In genomic region chr13:59531571-59532091, GRCh38 we compare ENCODE assay signal across 9 cellular contexts.
DNase-seq lines count a peak whose midpoint lies in the region; ATAC-seq and TF ChIP-seq lines count a peak whose summit lies in the region.
"Had no signal": no experiment of that assay in that cellular context is flagged by ENCODE, and none has a peak within 500 bp of the region (broad histone marks: within the 10 kb centered on the region; RNA-seq: fewer than 3 reads in every experiment).

No MANE protein-coding gene starts in this region.

- no peaks in the 10 kb centered on the region for H3K23me2 ChIP-seq in H9 (ENCODE audit: insufficient read length, low read depth, low read length, poor library complexity, severe bottlenecking)

- H3K4me2 ChIP-seq in H9 (ENCODE audit: insufficient read depth, insufficient read length, low read length), result no peak overlapping the region

- no peaks in the 10 kb centered on the region for H4K20me1 ChIP-seq in H9 (ENCODE audit: control insufficient read depth, insufficient read depth, insufficient read length)

- no peak overlapping the region for H3T11ph ChIP-seq in H9 (ENCODE audit: low read length)

- no peak overlapping the region for H4K8ac ChIP-seq in H9 (replicated peaks; ENCODE audit: insufficient read length, low read depth, low read length)

- no peak overlapping the region for H3K4ac ChIP-seq in H9 (ENCODE audit: low read depth, low read length)

- no peak overlapping the region for H2BK5ac ChIP-seq in H9 (ENCODE audit: insufficient read length, low read length)

- no peaks in the 10 kb centered on the region for H3K27me3 ChIP-seq in H9 (ENCODE audit: insufficient read depth, low read length)
- H3K27me3 ChIP-seq in NT2/D1 (ENCODE audit: insufficient read depth, insufficient read length), result no peaks in the 10 kb centered on the region
- no peaks in the 10 kb centered on the region for H3K27me3 ChIP-seq in kidney epithelial cell (ENCODE audit: control insufficient read depth, insufficient read depth, low read length)
- H3K27me3 ChIP-seq in stomach, result no peaks in the 10 kb centered on the region
- H3K27me3 ChIP-seq: ascending aorta had no signal

- H3K23ac ChIP-seq in H9 (ENCODE audit: insufficient read length, low read depth, low read length), result no peak overlapping the region

- H2BK20ac ChIP-seq in H9 (ENCODE audit: low read depth, low read length, poor library complexity, severe bottlenecking), result no peak overlapping the region

- no peak for ATAC-seq in central memory CD8-positive, alpha-beta T cell (replicated peaks; ENCODE audit: extremely low read depth, poor library complexity, severe bottlenecking)
- ATAC-seq in HG02970 (IDR thresholded peaks at IDR 0.05; ENCODE audit: low FRiP score, unreplicated experiment), result no peak

- no peaks in the 10 kb centered on the region for H3K27me3 Mint-ChIP-seq in H9 (ENCODE audit: low read depth)
- H3K27me3 Mint-ChIP-seq in central memory CD8-positive, alpha-beta T cell, result peaks cover 9% of the 10 kb centered on the region

- H3K9me3 Mint-ChIP-seq in H9, result no peaks in the 10 kb centered on the region
- H3K9me3 Mint-ChIP-seq in central memory CD8-positive, alpha-beta T cell, result no peaks in the 10 kb centered on the region

- H3K79me2 ChIP-seq in H9 (ENCODE audit: insufficient read depth, low read length), result no peaks in the 10 kb centered on the region

- H3K79me1 ChIP-seq in H9 (ENCODE audit: insufficient read depth, low read depth, low read length, poor library complexity, severe bottlenecking), result no peaks in the 10 kb centered on the region

- TF ChIP-seq POLR2A in stomach (IDR thresholded peaks at IDR 0.05), result no peak

- H2AFZ ChIP-seq in H9 (ENCODE audit: low read length), result no peak overlapping the region

- H3K56ac ChIP-seq in H9 (ENCODE audit: insufficient read length, low read depth, low read length), result no peak overlapping the region

- no peak overlapping the region for H2BK120ac ChIP-seq in H9 (ENCODE audit: low read depth, low read length, poor library complexity, severe bottlenecking)

- DNase-seq in AG20443 (ENCODE audit: low spot score), result peak; percentile 38
- DNase-seq in H9, result peak; percentile 68
- DNase-seq in NT2/D1 (ENCODE audit: low read depth, low spot score), result peak; percentile 35
- no peak for DNase-seq in central memory CD8-positive, alpha-beta T cell (ENCODE audit: low spot score in 2 of 2)
- peak; percentile 50 for DNase-seq in kidney epithelial cell (ENCODE audit: low read depth)
- peak; percentile 67 for DNase-seq in stomach
- DNase-seq in NCI-H1436 treated with DMSO at 0.1 percent for 48 hours (lab: John Stamatoyannopoulos, UW), result no peak

- no peak overlapping the region for H3K4me3 ChIP-seq in NT2/D1 (ENCODE audit: insufficient read length, low read depth)
- H3K4me3 ChIP-seq in kidney epithelial cell (ENCODE audit: low read depth, low read length), result no peak overlapping the region
- H3K4me3 ChIP-seq in stomach, result no peak overlapping the region
- H3K4me3 ChIP-seq: ascending aorta had no signal

- no peaks in the 10 kb centered on the region for H3K36me3 Mint-ChIP-seq in H9 (ENCODE audit: insufficient read depth in 1 of 3, low read depth in 3 of 3)
- no peaks in the 10 kb centered on the region for H3K36me3 Mint-ChIP-seq in central memory CD8-positive, alpha-beta T cell (ENCODE audit: insufficient read depth)

- H4K5ac ChIP-seq in H9 (ENCODE audit: insufficient read length, low read depth, low read length), result no peak overlapping the region

- TF ChIP-seq EP300 in stomach (IDR thresholded peaks at IDR 0.05), result no peak

- no peak overlapping the region for H2AK5ac ChIP-seq in H9 (ENCODE audit: insufficient read length, low read length)

- H3K27ac Mint-ChIP-seq in H9, result peak overlapping the region; percentile 42 to 95 (median 69); a peak in 5 of 7 replicates
- H3K27ac Mint-ChIP-seq in central memory CD8-positive, alpha-beta T cell (ENCODE audit: low read depth), result peak overlapping the region; percentile 26

- H2BK15ac ChIP-seq in H9 (ENCODE audit: low read depth, low read length), result no peak overlapping the region

- H3K36me3 ChIP-seq in NT2/D1 (ENCODE audit: insufficient read depth, insufficient read length, low read length) (no peaks in the 10 kb centered on the region), kidney epithelial cell (ENCODE audit: control insufficient read depth, insufficient read depth, low read length) (no peaks in the 10 kb centered on the region), stomach (no peaks in the 10 kb centered on the region)
- H3K36me3 ChIP-seq: ascending aorta had no signal

- intact Hi-C loops in stomach (cut with DNase I; ENCODE audit: low total_unique reads), result no loop called here

- H3K27ac ChIP-seq in H9 (ENCODE audit: insufficient read length, low read depth, low read length) (no peak overlapping the region), stomach (peak overlapping the region in 3 of 5 donors; percentile 37 to 55 (median 50))
- H3K27ac ChIP-seq: ascending aorta had no signal

- H3K18ac ChIP-seq in H9 (ENCODE audit: insufficient read length, low read depth, low read length), result no peak overlapping the region

- H3K4me1 ChIP-seq in H9 (ENCODE audit: insufficient read depth, low read length) (peaks cover 2% of the 10 kb centered on the region), NT2/D1 (ENCODE audit: insufficient read depth, insufficient read length) (no peaks in the 10 kb centered on the region), stomach (peaks cover 8 to 33% (median 19%) of the 10 kb centered on the region in 4 donors)

- no peak overlapping the region for H3K14ac ChIP-seq in H9 (ENCODE audit: insufficient read depth, low read length)

- H2BK12ac ChIP-seq in H9 (ENCODE audit: insufficient read length, low read depth, low read length), result no peak overlapping the region

- H4K91ac ChIP-seq in H9 (ENCODE audit: insufficient read length, low read depth, low read length), result no peak overlapping the region

- no CpG with 5 or more reads among the region's 9 CpGs for WGBS in H9 (ENCODE audit: extremely low coverage, insufficient read length, low lambda C conversion rate)
- 10 to 15% (median 11%) methylated on average over 9 of the region's 9 CpGs for WGBS in stomach, 5 donors

- H3K9me3 ChIP-seq in H9 (ENCODE audit: control insufficient read depth, low read depth, low read length), result no peaks in the 10 kb centered on the region
- no peaks in the 10 kb centered on the region for H3K9me3 ChIP-seq in NT2/D1 (ENCODE audit: insufficient read depth, low read length)
- H3K9me3 ChIP-seq in stomach, result no peaks in the 10 kb centered on the region
- H3K9me3 ChIP-seq: ascending aorta had no signal

- H3K4me3 Mint-ChIP-seq in H9, result peak overlapping the region; percentile 10 to 33; a peak in 3 of 5 replicates
- H3K4me3 Mint-ChIP-seq in central memory CD8-positive, alpha-beta T cell, result no peak overlapping the region

- H3K9ac ChIP-seq in H9 (ENCODE audit: extremely low read depth, insufficient read length, low read length) (no peak overlapping the region), NT2/D1 (ENCODE audit: insufficient read length, low read depth) (no peak overlapping the region)

- TF ChIP-seq CTCF in H9 (conservative IDR thresholded peaks at IDR 0.05) (no peak), kidney epithelial cell (IDR thresholded peaks at IDR 0.05; ENCODE audit: insufficient read depth, low read length, poor library complexity, severe bottlenecking) (no peak), stomach (IDR thresholded peaks at IDR 0.05) (no peak)

- peaks cover 25 to 27% of the 10 kb centered on the region in 2 experiments for H3K4me1 Mint-ChIP-seq in H9
- no peaks in the 10 kb centered on the region for H3K4me1 Mint-ChIP-seq in central memory CD8-positive, alpha-beta T cell

Comparison
In these comparisons a context has a peak if more than half of its experiments do, and no peak if none do; other contexts are left out.
1. DNase-seq: peak in AG20443 (single experiment), H9 (single experiment), NT2/D1 (single experiment), kidney epithelial cell (single experiment) and stomach (single experiment); none in central memory CD8-positive, alpha-beta T cell (0 of 2) and NCI-H1436 treated with DMSO at 0.1 percent for 48 hours (single experiment).